21 cellular contexts compared by ENCODE assay signal in the genomic region with DNA sequence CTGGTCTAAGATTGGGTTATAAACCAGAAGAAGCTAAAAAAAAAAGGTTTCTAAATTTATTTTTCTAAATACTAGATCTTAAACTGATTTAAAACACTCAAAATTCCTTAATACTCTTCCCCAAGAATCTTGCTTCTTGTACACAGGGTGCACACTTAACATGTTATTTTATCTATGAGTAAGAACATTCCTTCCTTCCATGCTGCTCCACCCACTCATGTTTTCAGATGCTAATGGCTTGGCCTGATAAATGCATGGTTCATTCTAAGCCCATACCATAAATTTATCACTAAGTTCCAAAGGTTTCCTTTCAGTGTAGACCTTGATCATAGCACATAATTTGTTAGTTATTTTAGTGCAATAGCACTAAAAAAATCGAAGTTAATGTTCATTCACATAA. TPM values are rescaled to one million over a fixed set of nuclear protein-coding genes. Genes with fewer than 3 reads are reported as not detected.
A peak's percentile ranks its signal among the peaks of the same experiment; 100 is the strongest.
DNase-seq lines count a peak whose midpoint lies in the region; ATAC-seq, FAIRE-seq and TF ChIP-seq lines count a peak whose summit lies in the region.
"Had no signal": no experiment of that assay in that cellular context is flagged by ENCODE, and none has a peak within 500 bp of the region (broad histone marks: within the 10 kb centered on the region; RNA-seq: fewer than 3 reads in every experiment).

No MANE protein-coding gene starts in this region.

- H3K4me3 ChIP-seq in AG04450 (ENCODE audit: low read depth, low read length) (no peak overlapping the region), K562 (no peak overlapping the region), foreskin fibroblast (ENCODE audit: low read depth in 1 of 2, low read length in 2 of 2) (no peak overlapping the region)
- H3K4me3 ChIP-seq: A549, colonic mucosa, left ventricle myocardium inferior, uterus had no signal

- no peaks in the 10 kb centered on the region for H3K9me1 ChIP-seq in K562 (ENCODE audit: control insufficient read depth, insufficient read depth, low read length)

- peak; percentile 27 for DNase-seq in AG04450 (ENCODE audit: low read depth, low spot score)
- peak; percentile 50 for DNase-seq in HCEC 1CT
- peak in 1 of 4 experiments; percentile 28 for DNase-seq in K562 (ENCODE audit: extremely low read depth in 1 of 4, low spot score in 3 of 4)
- DNase-seq in foreskin fibroblast: peak; percentile 56 to 78
- no peak for DNase-seq in activated CD4-positive, alpha-beta T cell treated with anti-CD3 and anti-CD28 coated beads for 1 hour
- no peak for DNase-seq in GM12892 (ENCODE audit: insufficient read length)
- DNase-seq: activated CD4-positive, alpha-beta T cell treated with anti-CD3 and anti-CD28 coated beads, Interleukin-2, amount 50 U/mL, for 1 hour; activated naive CD4-positive, alpha-beta T cell; aorta; CD4-positive, CD25-positive, alpha-beta regulatory T cell; colonic mucosa; left ventricle myocardium inferior; NCI-H187 treated with DMSO at 0.1 percent for 48 hours; NK-92 treated with Interleukin-12 subunit alpha and Interleukin-12 subunit beta, amount 100 ng/mL, for 24 hours; RPMI8226; substantia nigra; uterus had no signal

- CTCF ChIA-PET in AG04450 (lab: Charles Lee) (interaction anchor here (1.2 to 1.3 kb wide), 2 partner anchors 17 to 19 kb away, joined by 4 to 7 read pairs; no protein-coding TSS in a partner anchor), K562 (lab: Yijun Ruan, JAX; ENCODE audit: low intra/inter-chr PET ratio) (no interaction called here)

- TF ChIP-seq CTCF in AG04450 (IDR thresholded peaks at IDR 0.05; ENCODE audit: low read depth, low read length) (no peak), K562 (IDR thresholded peaks at IDR 0.05 in 2 of 3, conservative IDR thresholded peaks at IDR 0.05 in 1 of 3; ENCODE audit: insufficient read depth in 2 of 3, low read depth in 1 of 3, low read length in 3 of 3) (no peak), foreskin fibroblast (IDR thresholded peaks at IDR 0.05; ENCODE audit: low read depth, low read length) (no peak)

- H3K9ac ChIP-seq in K562 (ENCODE audit: insufficient read depth in 1 of 2, low read depth in 2 of 2, low read length in 2 of 2): no peak overlapping the region

- no peaks in the 10 kb centered on the region for H3K79me2 ChIP-seq in K562 (ENCODE audit: control insufficient read depth, insufficient read depth, low read length)

- H3K27me3 ChIP-seq in AG04450 (ENCODE audit: control insufficient read depth, insufficient read depth, low read length) (no peaks in the 10 kb centered on the region), K562 (ENCODE audit: control insufficient read depth in 2 of 2, insufficient read depth in 2 of 2, low read length in 2 of 2) (no peaks in the 10 kb centered on the region)
- H3K27me3 ChIP-seq: colonic mucosa, uterus had no signal

- ATAC-seq in K562: peak; percentile 60
- no peak for ATAC-seq in GM19455 (IDR thresholded peaks at IDR 0.05; ENCODE audit: unreplicated experiment)
- ATAC-seq in GM18858 (IDR thresholded peaks at IDR 0.05; ENCODE audit: unreplicated experiment): no peak
- ATAC-seq: A549 had no signal

- FAIRE-seq in K562 (lab: Jason Lieb, UNC) (peak; percentile 64), GM12892 (lab: Jason Lieb, UNC) (no peak)
- FAIRE-seq: A549, TTC549 had no signal

- H3K27ac ChIP-seq in AG04450 (ENCODE audit: low read depth, low read length): no peak overlapping the region
- H3K27ac ChIP-seq in K562 (ENCODE audit: extremely low read depth, low read depth, low read length): no peak overlapping the region
- H3K27ac ChIP-seq: A549, colonic mucosa, left ventricle myocardium inferior, uterus had no signal

- no peaks in the 10 kb centered on the region for H3K9me3 ChIP-seq in AG04450 (ENCODE audit: control insufficient read depth, insufficient read depth, low read length)
- no peaks in the 10 kb centered on the region for H3K9me3 ChIP-seq in K562 (replicated peaks; ENCODE audit: control insufficient read depth, insufficient read depth, low read depth, low read length)
- H3K9me3 ChIP-seq: A549, colonic mucosa, left ventricle myocardium inferior, uterus had no signal

- no peak for TF ChIP-seq EP300 in K562 (IDR thresholded peaks at IDR 0.05; ENCODE audit: low read length)

- POLR2A ChIA-PET in AG04450 (lab: Yijun Ruan, JAX) (no interaction called here), K562 (lab: Yijun Ruan, JAX) (no interaction called here)

- TF ChIP-seq POLR2A in K562 (conservative IDR thresholded peaks at IDR 0.05) (no peak), GM12892 (IDR thresholded peaks at IDR 0.05; ENCODE audit: low read depth, low read length) (no peak)

- no peak overlapping the region for H2AFZ ChIP-seq in K562 (ENCODE audit: low read depth, low read length)

- intact Hi-C loops in K562 (cut with micrococcal nuclease): no loop called here

- 0% methylated on average over 1 of the region's 1 CpG for WGBS in K562 (ENCODE audit: insufficient coverage, low coverage, missing lambda C conversion rate)

- in situ Hi-C loops in K562 (cut with MboI): no loop called here

- no peaks in the 10 kb centered on the region for H3K36me3 ChIP-seq in K562 (ENCODE audit: control insufficient read depth, insufficient read depth, low read length)
- H3K36me3 ChIP-seq: colonic mucosa, left ventricle myocardium inferior, uterus had no signal

- no peak overlapping the region for H3K4me2 ChIP-seq in K562 (ENCODE audit: insufficient read depth, low read length)
- H3K4me2 ChIP-seq: A549 had no signal

- no TSS peak for BruUV-seq in K562 (replicated peaks; lab: Mats Ljungman, UMichigan)

- no peak for TF ChIP-seq RAD21 in K562 (CRISPR knock-in tag; conservative IDR thresholded peaks at IDR 0.05 in 1 of 2, IDR thresholded peaks at IDR 0.05 in 1 of 2)

- H3K4me1 ChIP-seq in K562 (replicated peaks in 1 of 2; ENCODE audit: control insufficient read depth in 2 of 2, insufficient read depth in 2 of 2, low read length in 2 of 2): peaks cover 0 to 5% of the 10 kb centered on the region in 2 experiments; a peak in 2 of 5 replicates
- H3K4me1 ChIP-seq: A549, colonic mucosa, uterus had no signal

- no peaks in the 10 kb centered on the region for H4K20me1 ChIP-seq in K562 (replicated peaks; ENCODE audit: control insufficient read depth, insufficient read depth, low read length)

TF ChIP-seq in K562, 482 proteins besides CTCF, POLR2A, EP300 and RAD21 (continues in another document):
- TF ChIP-seq ADNP (tag; IDR thresholded peaks at IDR 0.05) (no peak), SMARCE1 (IDR thresholded peaks at IDR 0.05) (peak; percentile 22; the same call in 1 of the 2 replicates), TEAD4 (IDR thresholded peaks at IDR 0.05; ENCODE audit: low read length) (peak; percentile 64), TEAD4 (CRISPR knock-in tag; IDR thresholded peaks at IDR 0.05; ENCODE audit: borderline replicate concordance) (no peak), FOSL1 (tag; conservative IDR thresholded peaks at IDR 0.05) (0 out of 2 replicates have a peak, but pooled peaks have one; percentile 31), DPF2 (IDR thresholded peaks at IDR 0.05) (0 out of 2 replicates have a peak, but pooled peaks have one; percentile 41), TAL1 (IDR thresholded peaks at IDR 0.05) (peak; percentile 9; the same call in 1 of the 2 replicates), ARID1B (IDR thresholded peaks at IDR 0.05) (peak; percentile 43; the same call in 1 of the 2 replicates), EGR1 (conservative IDR thresholded peaks at IDR 0.05) (peak; percentile 82)

RNA-seq across cellular contexts. Expression of a gene that starts 8.1 kb away (rescaled TPM):
- 0.66 and 0.89 TPM in 2 replicates for polyA plus RNA-seq in AG04450 (2011; rRNA removed)
- polyA minus RNA-seq in AG04450 (2011; rRNA and poly(A)+ RNA removed): 0.55 and 0.74 TPM in 2 replicates
- total RNA-seq in K562 (2011; cell fraction: chromatin; rRNA removed; ENCODE audit: low replicate concordance): 0.79 and 1.4 TPM in 2 replicates
- 0.79 and 0.83 TPM in 2 replicates for total RNA-seq in K562 (2011; cell fraction: nucleolus; rRNA removed)
- total RNA-seq in K562 (2011; cell fraction: nucleoplasm; rRNA removed): 1.5 and 3.9 TPM in 2 replicates
- total RNA-seq in K562 (2014; rRNA removed): 0.24 and 0.36 TPM in 2 replicates
- 0.73 and 0.93 TPM in 2 replicates for total RNA-seq in K562 (2014; rRNA removed; fragmentation: Illumina TruSeq; extraction: Trizol)
- total RNA-seq in K562 (2015; rRNA removed; fragmentation: Illumina TruSeq; extraction: Trizol): 0.58 and 0.64 TPM in 2 replicates
- 0.64 and 0.65 TPM in 2 replicates for total RNA-seq in K562 (2021)
- 1.2 and 1.8 TPM in 2 replicates for polyA plus RNA-seq in K562 (2011; rRNA removed)
- polyA plus RNA-seq in K562 (2011; cell fraction: cytosol; rRNA removed): 0.51 and 0.77 TPM in 2 replicates
- polyA plus RNA-seq in K562 (2011; cell fraction: nucleus; rRNA removed): 0.65 and 0.95 TPM in 2 replicates
- polyA plus RNA-seq in K562 (2012): 0.39 and 1.1 TPM in 2 replicates
- 0.90 and 0.97 TPM in 2 replicates for polyA plus RNA-seq in K562 (2014; fragmentation: Illumina TruSeq; extraction: Trizol)
- polyA plus RNA-seq in K562 (2014; fragmentation: Nextera tagmentation; extraction: Ambion mirVana): under 1 TPM; 0.74 to 0.79 TPM
- 0.69 and 0.84 TPM in 2 replicates for polyA plus RNA-seq in K562 (2014; rRNA removed)
- polyA minus RNA-seq in K562 (2011; rRNA and poly(A)+ RNA removed): 1.0 and 1.4 TPM in 2 replicates
- 0.48 TPM in 1 of 2 replicates, not detected in the other for polyA minus RNA-seq in K562 (2011; cell fraction: cytosol; rRNA and poly(A)+ RNA removed)
- polyA minus RNA-seq in K562 (2011; cell fraction: nucleus; rRNA and poly(A)+ RNA removed): 0.78 and 0.81 TPM in 2 replicates
- 0.68 TPM for polyA plus RNA-seq in GM12892 (2012; ENCODE audit: missing spikeins)

RNA-seq across cellular contexts. Expression of a gene that starts 8.4 kb away (rescaled TPM):
- polyA plus RNA-seq in AG04450 (2011; rRNA removed): 2.5 and 3.6 TPM in 2 replicates
- polyA minus RNA-seq in AG04450 (2011; rRNA and poly(A)+ RNA removed): 3.1 and 6.7 TPM in 2 replicates
- 0.81 and 1.8 TPM in 2 replicates for total RNA-seq in K562 (2011; cell fraction: chromatin; rRNA removed; ENCODE audit: low replicate concordance)
- total RNA-seq in K562 (2011; cell fraction: nucleolus; rRNA removed): 0.26 and 0.33 TPM in 2 replicates
- 0.46 and 0.81 TPM in 2 replicates for total RNA-seq in K562 (2011; cell fraction: nucleoplasm; rRNA removed)
- 0.32 and 1.3 TPM in 2 replicates for total RNA-seq in K562 (2014; rRNA removed)
- 0.84 and 1.1 TPM in 2 replicates for total RNA-seq in K562 (2014; rRNA removed; fragmentation: Illumina TruSeq; extraction: Trizol)
- 0.90 and 1.1 TPM in 2 replicates for total RNA-seq in K562 (2015; rRNA removed; fragmentation: Illumina TruSeq; extraction: Trizol)
- 0.67 and 0.71 TPM in 2 replicates for total RNA-seq in K562 (2021)
- 0.34 and 0.72 TPM in 2 replicates for polyA plus RNA-seq in K562 (2011; rRNA removed)
- 0.13 and 0.30 TPM in 2 replicates for polyA plus RNA-seq in K562 (2011; cell fraction: cytosol; rRNA removed)
- polyA plus RNA-seq in K562 (2011; cell fraction: nucleus; rRNA removed): 0.41 and 0.45 TPM in 2 replicates
- polyA plus RNA-seq in K562 (2012): 0.77 and 1.8 TPM in 2 replicates
- polyA plus RNA-seq in K562 (2014; fragmentation: Illumina TruSeq; extraction: Trizol): 0.51 and 0.77 TPM in 2 replicates
- under 1 TPM; 0.07 to 0.15 TPM for polyA plus RNA-seq in K562 (2014; fragmentation: Nextera tagmentation; extraction: Ambion mirVana)
- polyA plus RNA-seq in K562 (2014; rRNA removed): 0.45 TPM in 2 replicates
- polyA minus RNA-seq in K562 (2011; rRNA and poly(A)+ RNA removed): 1.5 and 2.2 TPM in 2 replicates
- 0.46 and 0.76 TPM in 2 replicates for polyA minus RNA-seq in K562 (2011; cell fraction: cytosol; rRNA and poly(A)+ RNA removed)
- 1.2 and 1.3 TPM in 2 replicates for polyA minus RNA-seq in K562 (2011; cell fraction: nucleus; rRNA and poly(A)+ RNA removed)
- polyA plus RNA-seq in GM12892 (2012; ENCODE audit: missing spikeins): 1.9 TPM

Comparison
In these comparisons a context has a peak if more than half of its experiments do, and no peak if none do; other contexts are left out.
1. DNase-seq: peak in AG04450 (single experiment), HCEC 1CT (single experiment) and foreskin fibroblast (2 of 2); none in activated CD4-positive, alpha-beta T cell treated with anti-CD3 and anti-CD28 coated beads for 1 hour (single experiment) and GM12892 (single experiment).